16 cellular contexts compared by ENCODE assay signal in genomic region chr13:75908137-75908536, GRCh38.
DNase-seq lines count a peak whose midpoint lies in the region; ATAC-seq and TF ChIP-seq lines count a peak whose summit lies in the region.
"Had no signal": no experiment of that assay in that cellular context is flagged by ENCODE, and none has a peak within 500 bp of the region (broad histone marks: within the 10 kb centered on the region; RNA-seq: fewer than 3 reads in every experiment).

No MANE protein-coding gene starts in this region.

- peak; percentile 85 for ATAC-seq in Right ventricle myocardium inferior
- ATAC-seq in upper lobe of right lung, result peak; percentile 47
- no peak for ATAC-seq in HG02938 (IDR thresholded peaks at IDR 0.05; ENCODE audit: unreplicated experiment)
- ATAC-seq: body of pancreas, HCT116 had no signal

- intact Hi-C loops in Right ventricle myocardium inferior (cut with DNase I) (no loop called here), esophagus muscularis mucosa (cut with DNase I) (no loop called here), upper lobe of right lung (cut with DNase I) (no loop called here)

- no peak for DNase-seq in Right ventricle myocardium inferior (ENCODE audit: missing footprints)
- DNase-seq in right atrium auricular region (ENCODE audit: low spot score), result no peak
- no peak for DNase-seq in esophagus muscularis mucosa (ENCODE audit: extremely low spot score)
- peak; percentile 28 for DNase-seq in iris pigment epithelial cell (ENCODE audit: low read depth)
- no peak for DNase-seq in upper lobe of right lung
- DNase-seq in activated CD4-positive, alpha-beta T cell treated with anti-CD3 and anti-CD28 coated beads for 1 hour, result no peak
- no peak for DNase-seq in activated CD4-positive, alpha-beta T cell treated with anti-CD3 and anti-CD28 coated beads, Interleukin-2, amount 50 U/mL, for 1 hour
- DNase-seq: activated CD4-positive, alpha-beta T cell treated with anti-CD3 and anti-CD28 coated beads for 48 hours; activated naive CD4-positive, alpha-beta T cell treated with anti-CD3 and anti-CD28 coated beads for 36 hours; body of pancreas; EL; NCI-H226; nucleus accumbens had no signal

- no peaks in the 10 kb centered on the region for H3K9me3 ChIP-seq in right atrium auricular region
- no peaks in the 10 kb centered on the region for H3K9me3 ChIP-seq in esophagus muscularis mucosa
- no peaks in the 10 kb centered on the region for H3K9me3 ChIP-seq in upper lobe of right lung
- H3K9me3 ChIP-seq: body of pancreas, tibial nerve had no signal

- no peaks in the 10 kb centered on the region for H3K27me3 ChIP-seq in right atrium auricular region
- H3K27me3 ChIP-seq in esophagus muscularis mucosa, result no peaks in the 10 kb centered on the region
- no peaks in the 10 kb centered on the region for H3K27me3 ChIP-seq in upper lobe of right lung
- H3K27me3 ChIP-seq: body of pancreas, tibial nerve had no signal

- H3K36me3 ChIP-seq in right atrium auricular region, result no peaks in the 10 kb centered on the region
- no peaks in the 10 kb centered on the region for H3K36me3 ChIP-seq in esophagus muscularis mucosa
- H3K36me3 ChIP-seq in upper lobe of right lung, result no peaks in the 10 kb centered on the region
- H3K36me3 ChIP-seq: tibial nerve had no signal

- WGBS in esophagus muscularis mucosa, result 45% methylated on average over 4 of the region's 4 CpGs

- H3K27ac ChIP-seq in right atrium auricular region (peak overlapping the region in 1 of 2 donors; percentile 14), esophagus muscularis mucosa (replicated peaks in 1 of 4) (peak overlapping the region; percentile 60 to 70 (median 64)), upper lobe of right lung (no peak overlapping the region)
- H3K27ac ChIP-seq: body of pancreas, tibial nerve had no signal

- TF ChIP-seq POLR2A in esophagus muscularis mucosa (IDR thresholded peaks at IDR 0.05; ENCODE audit: low read depth), result no peak

- TF ChIP-seq CTCF in right atrium auricular region (IDR thresholded peaks at IDR 0.05) (no peak), esophagus muscularis mucosa (IDR thresholded peaks at IDR 0.05) (no peak), upper lobe of right lung (IDR thresholded peaks at IDR 0.05) (no peak)

- TF ChIP-seq EP300 in esophagus muscularis mucosa (IDR thresholded peaks at IDR 0.05), result no peak

- H3K4me3 ChIP-seq in right atrium auricular region (no peak overlapping the region), esophagus muscularis mucosa (no peak overlapping the region), upper lobe of right lung (no peak overlapping the region)
- H3K4me3 ChIP-seq: body of pancreas, tibial nerve had no signal

- H3K4me1 ChIP-seq in right atrium auricular region (no peaks in the 10 kb centered on the region), esophagus muscularis mucosa (peaks cover 15 to 56% (median 50%) of the 10 kb centered on the region in 4 donors), upper lobe of right lung (no peaks in the 10 kb centered on the region)
- H3K4me1 ChIP-seq: body of pancreas had no signal
